ENCODE assay signal across 27 cellular contexts in the genomic region with DNA sequence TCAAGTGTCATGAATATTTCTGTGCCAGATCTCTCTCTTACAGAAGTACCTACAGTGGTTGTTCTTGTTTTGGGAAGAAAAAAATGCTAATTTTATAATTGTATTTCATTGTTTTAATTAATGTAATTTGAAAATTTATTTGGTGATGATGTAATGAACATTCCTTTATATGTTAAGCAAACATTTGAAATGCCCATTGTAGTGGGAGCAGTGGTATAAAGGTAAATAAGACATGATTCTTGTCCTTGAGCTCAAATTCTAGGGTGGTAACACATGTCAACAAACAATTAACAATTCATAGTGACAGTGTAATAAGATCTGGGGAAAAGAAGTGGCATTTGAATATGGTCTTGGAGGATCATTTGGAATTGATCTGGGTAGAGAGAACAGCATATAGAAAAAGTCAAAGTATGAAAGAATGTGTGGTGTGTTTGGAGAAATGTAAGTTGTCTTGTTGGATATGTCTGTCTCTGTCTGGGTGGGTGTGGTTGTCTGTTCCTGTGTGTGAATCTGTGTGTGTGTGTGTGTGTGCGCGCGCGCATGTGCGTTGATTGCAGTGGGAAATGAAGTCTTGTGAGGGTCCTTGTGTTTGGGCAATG. TPM values are rescaled to one million over a fixed set of nuclear protein-coding genes. Genes with fewer than 3 reads are reported as not detected.
DNase-seq lines count a peak whose midpoint lies in the region; ATAC-seq, FAIRE-seq and TF ChIP-seq lines count a peak whose summit lies in the region.
"Had no signal": no experiment of that assay in that cellular context is flagged by ENCODE, and none has a peak within 500 bp of the region (broad histone marks: within the 10 kb centered on the region; RNA-seq: fewer than 3 reads in every experiment).

No MANE protein-coding gene starts in this region.

- 0 out of 2 replicates have a peak overlapping the region, but pooled peaks have one; percentile 55 for H2BK5ac ChIP-seq in H1 (ENCODE audit: low read depth, low read length)

- H3K4me3 Mint-ChIP-seq in activated naive CD8-positive, alpha-beta T cell = no peak overlapping the region
- no peak overlapping the region for H3K4me3 Mint-ChIP-seq in activated naive CD8-positive, alpha-beta T cell treated with anti-CD3 and anti-CD28 coated beads, Interleukin-2, amount 50 U/mL, for 24 hours
- H3K4me3 Mint-ChIP-seq in type B pancreatic cell = peak overlapping the region; percentile 2
- H3K4me3 Mint-ChIP-seq in activated T-cell treated with anti-CD3 and anti-CD28 coated beads, Interleukin-2, amount 50 U/mL, for 72 hours = no peak overlapping the region
- H3K4me3 Mint-ChIP-seq: HFFc6; T-helper 2 cell treated with Interferon-gamma antibody and Interleukin-4, amounts not matched to agents 5 μg/mL and 100 μg/mL, for 36 hours had no signal

- H3K23me2 ChIP-seq in H1 (ENCODE audit: low read depth, low read length) = peaks cover 4% of the 10 kb centered on the region; the same call in 1 of the 2 replicates

- H3K27me3 ChIP-seq in H1 (replicated peaks in 1 of 4; ENCODE audit: control insufficient read depth in 3 of 4, extremely low read depth in 1 of 4, insufficient read depth in 3 of 4, low read length in 3 of 4) = no peaks in the 10 kb centered on the region
- H3K27me3 ChIP-seq: body of pancreas, hepatocyte, MG63, suprapubic skin had no signal

- peaks cover 63 to 100% of the 10 kb centered on the region in 2 experiments for H3K79me2 ChIP-seq in H1 (ENCODE audit: control insufficient read depth in 1 of 2, insufficient read depth in 2 of 2, low read length in 2 of 2)

- peaks cover 4% of the 10 kb centered on the region for H3K36me3 Mint-ChIP-seq in activated naive CD8-positive, alpha-beta T cell
- no peaks in the 10 kb centered on the region for H3K36me3 Mint-ChIP-seq in activated naive CD8-positive, alpha-beta T cell treated with anti-CD3 and anti-CD28 coated beads, Interleukin-2, amount 50 U/mL, for 24 hours (ENCODE audit: low read depth)
- peaks cover 7% of the 10 kb centered on the region for H3K36me3 Mint-ChIP-seq in type B pancreatic cell
- peaks cover 2 to 6% of the 10 kb centered on the region in 2 donors for H3K36me3 Mint-ChIP-seq in activated T-cell treated with anti-CD3 and anti-CD28 coated beads, Interleukin-2, amount 50 U/mL, for 72 hours (ENCODE audit: insufficient read depth in 2 of 2)
- H3K36me3 Mint-ChIP-seq: immature natural killer cell had no signal

- no peak overlapping the region for H2BK120ac ChIP-seq in H1 (replicated peaks; ENCODE audit: low read depth, low read length)

- no peak for TF ChIP-seq EP300 in H1 (IDR thresholded peaks at IDR 0.05; ENCODE audit: borderline replicate concordance in 1 of 2, low read depth in 2 of 2, low read length in 2 of 2)

- H4K5ac ChIP-seq in H1 (ENCODE audit: insufficient read length, low read depth, low read length) = no peak overlapping the region

- H4K8ac ChIP-seq in H1 (ENCODE audit: extremely low read depth, insufficient read depth, low read length) = no peak overlapping the region

- no peak overlapping the region for H3K9ac ChIP-seq in H1 (replicated peaks in 1 of 4; ENCODE audit: extremely low read depth in 1 of 4, low read depth in 3 of 4, low read length in 3 of 4)

- no peak overlapping the region for H3K4ac ChIP-seq in H1 (replicated peaks; ENCODE audit: insufficient read length, low read depth, low read length)

- TF ChIP-seq RAD21 in H1 (IDR thresholded peaks at IDR 0.05 in 1 of 2, conservative IDR thresholded peaks at IDR 0.05 in 1 of 2; ENCODE audit: low read depth in 2 of 2, low read length in 2 of 2) = no peak

- POLR2A ChIA-PET in H1 (lab: Charles Lee; ENCODE audit: partially characterized antibody) = interaction anchor here (0.7 to 4.4 kb wide), 6 partner anchors 9 to 50 kb away, joined by 3 to 21 read pairs (median 4); no protein-coding TSS in a partner anchor

- no peak overlapping the region for H3K23ac ChIP-seq in H1 (ENCODE audit: insufficient read length)

- peaks cover 14 to 29% of the 10 kb centered on the region in 2 experiments for H4K20me1 ChIP-seq in H1 (replicated peaks in 1 of 2; ENCODE audit: control insufficient read depth in 1 of 2, insufficient read depth in 2 of 2, low read length in 2 of 2)

- H3K4me3 ChIP-seq in H1 (ENCODE audit: extremely low read depth in 1 of 4, insufficient read depth in 2 of 4, low read depth in 3 of 4, low read length in 4 of 4) = peak overlapping the region in 1 of 4 experiments; percentile 86; a peak in 1 of 8 replicates
- H3K4me3 ChIP-seq: body of pancreas, hepatocyte, MG63, smooth muscle cell, suprapubic skin had no signal

- no peaks in the 10 kb centered on the region for H3K9me3 ChIP-seq in H1 (ENCODE audit: insufficient read depth in 2 of 2, low read depth in 1 of 2, low read length in 1 of 2)
- H3K9me3 ChIP-seq: body of pancreas, MG63, suprapubic skin had no signal

- no peak for TF ChIP-seq CTCF in H1 (IDR thresholded peaks at IDR 0.05; ENCODE audit: control extremely low read depth in 1 of 3, insufficient read depth in 1 of 3, low read depth in 1 of 3, low read length in 3 of 3)
- no peak for TF ChIP-seq CTCF in type B pancreatic cell (conservative IDR thresholded peaks at IDR 0.05)

- no peak for ATAC-seq in activated naive CD8-positive, alpha-beta T cell treated with anti-CD3 and anti-CD28 coated beads, Interleukin-2, amount 50 U/mL, for 24 hours
- no peak for ATAC-seq in activated T-cell treated with anti-CD3 and anti-CD28 coated beads, Interleukin-2, amount 50 U/mL, for 72 hours (replicated peaks in 1 of 2)
- ATAC-seq: body of pancreas had no signal

- no peak for TF ChIP-seq POLR2A in H1 (IDR thresholded peaks at IDR 0.05; ENCODE audit: control extremely low read depth in 1 of 2, low read depth in 2 of 2, low read length in 2 of 2)

- H3K4me1 Mint-ChIP-seq in activated naive CD8-positive, alpha-beta T cell (ENCODE audit: low read depth) = peaks cover 51% of the 10 kb centered on the region
- H3K4me1 Mint-ChIP-seq in activated naive CD8-positive, alpha-beta T cell treated with anti-CD3 and anti-CD28 coated beads, Interleukin-2, amount 50 U/mL, for 24 hours = peaks cover 47% of the 10 kb centered on the region
- peaks cover 24% of the 10 kb centered on the region for H3K4me1 Mint-ChIP-seq in type B pancreatic cell (ENCODE audit: unreplicated experiment)
- H3K4me1 Mint-ChIP-seq in activated T-cell treated with anti-CD3 and anti-CD28 coated beads, Interleukin-2, amount 50 U/mL, for 72 hours (ENCODE audit: low read depth) = peaks cover 51% of the 10 kb centered on the region

- no peak overlapping the region for H3K14ac ChIP-seq in H1 (ENCODE audit: insufficient read length)

- H4K91ac ChIP-seq in H1 (replicated peaks; ENCODE audit: insufficient read length, low read length) = peak overlapping the region; percentile 18

- H2BK15ac ChIP-seq in H1 (ENCODE audit: low read length) = no peak overlapping the region

- H2AK5ac ChIP-seq in H1 (ENCODE audit: low read depth, low read length) = no peak overlapping the region

- FAIRE-seq in H1 (lab: Jason Lieb, UNC) = no peak
- FAIRE-seq: endometrium had no signal

- H3K27ac ChIP-seq in H1 (ENCODE audit: low read depth, low read length) = no peak overlapping the region
- H3K27ac ChIP-seq: body of pancreas, C4-2B, hepatocyte, suprapubic skin had no signal

- H2AFZ ChIP-seq in H1 (ENCODE audit: low read length) = no peak overlapping the region
- H2AFZ ChIP-seq: hepatocyte had no signal

- H3K9me3 Mint-ChIP-seq in activated naive CD8-positive, alpha-beta T cell (ENCODE audit: low read depth) = no peaks in the 10 kb centered on the region
- H3K9me3 Mint-ChIP-seq in activated naive CD8-positive, alpha-beta T cell treated with anti-CD3 and anti-CD28 coated beads, Interleukin-2, amount 50 U/mL, for 24 hours = no peaks in the 10 kb centered on the region
- H3K9me3 Mint-ChIP-seq in type B pancreatic cell = no peaks in the 10 kb centered on the region
- no peaks in the 10 kb centered on the region for H3K9me3 Mint-ChIP-seq in activated T-cell treated with anti-CD3 and anti-CD28 coated beads, Interleukin-2, amount 50 U/mL, for 72 hours
- H3K9me3 Mint-ChIP-seq: HFFc6; immature natural killer cell; T-helper 2 cell treated with Interferon-gamma antibody and Interleukin-4, amounts not matched to agents 5 μg/mL and 100 μg/mL, for 36 hours had no signal

- no peaks in the 10 kb centered on the region for H3K27me3 Mint-ChIP-seq in activated naive CD8-positive, alpha-beta T cell
- H3K27me3 Mint-ChIP-seq in activated naive CD8-positive, alpha-beta T cell treated with anti-CD3 and anti-CD28 coated beads, Interleukin-2, amount 50 U/mL, for 24 hours = no peaks in the 10 kb centered on the region
- no peaks in the 10 kb centered on the region for H3K27me3 Mint-ChIP-seq in type B pancreatic cell
- no peaks in the 10 kb centered on the region for H3K27me3 Mint-ChIP-seq in activated T-cell treated with anti-CD3 and anti-CD28 coated beads, Interleukin-2, amount 50 U/mL, for 72 hours (ENCODE audit: low read depth)

- no peak overlapping the region for H3K18ac ChIP-seq in H1 (ENCODE audit: extremely low read depth, low read length)

- H3K56ac ChIP-seq in H1 (replicated peaks; ENCODE audit: insufficient read length, low read depth, low read length) = no peak overlapping the region

- peaks cover 3% of the 10 kb centered on the region; the same call in 1 of the 2 replicates for H3K79me1 ChIP-seq in H1 (ENCODE audit: low read depth, low read length)

- CTCF ChIA-PET in H1 (lab: Charles Lee; ENCODE audit: partially characterized antibody) = interaction anchor here (1.0 to 1.7 kb wide), 6 partner anchors 12 to 55 kb away, joined by 3 to 5 read pairs (median 4); no protein-coding TSS in a partner anchor

- H3K4me2 ChIP-seq in H1 (ENCODE audit: insufficient read depth in 1 of 2, low read depth in 2 of 2, low read length in 2 of 2) = peak overlapping the region; percentile 49
- H3K4me2 ChIP-seq: hepatocyte, smooth muscle cell had no signal

- H3K36me3 ChIP-seq in H1 (ENCODE audit: control insufficient read depth in 2 of 4, insufficient read depth in 4 of 4, low read length in 3 of 4) = no peaks in the 10 kb centered on the region
- H3K36me3 ChIP-seq: MG63, suprapubic skin had no signal

- WGBS in H1 (ENCODE audit: extremely low coverage in 1 of 2, insufficient coverage in 1 of 2, insufficient read length in 1 of 2, insufficient replicate concordance in 2 of 2, low coverage in 1 of 2, low lambda C conversion rate in 2 of 2, missing lambda C conversion rate in 1 of 2), 2 experiments = 94% methylated on average over 5 of the region's 5 CpGs; no CpG with 5 or more reads in 1 of the 2 experiments

- peaks cover 3 to 15% (median 14%) of the 10 kb centered on the region in 4 experiments for H3K4me1 ChIP-seq in H1 (replicated peaks in 1 of 4; ENCODE audit: control insufficient read depth in 3 of 4, insufficient read depth in 4 of 4, low read length in 3 of 4)

- peak overlapping the region; percentile 22 for H3K27ac Mint-ChIP-seq in activated naive CD8-positive, alpha-beta T cell
- no peak overlapping the region for H3K27ac Mint-ChIP-seq in activated naive CD8-positive, alpha-beta T cell treated with anti-CD3 and anti-CD28 coated beads, Interleukin-2, amount 50 U/mL, for 24 hours
- no peak overlapping the region for H3K27ac Mint-ChIP-seq in type B pancreatic cell
- no peak overlapping the region for H3K27ac Mint-ChIP-seq in activated T-cell treated with anti-CD3 and anti-CD28 coated beads, Interleukin-2, amount 50 U/mL, for 72 hours
- H3K27ac Mint-ChIP-seq: HFFc6; T-helper 2 cell treated with Interferon-gamma antibody and Interleukin-4, amounts not matched to agents 5 μg/mL and 100 μg/mL, for 36 hours had no signal

- H2BK20ac ChIP-seq in H1 (ENCODE audit: low read length) = no peak overlapping the region

- no peak for DNase-seq in activated naive CD8-positive, alpha-beta T cell treated with anti-CD3 and anti-CD28 coated beads, Interleukin-2, amount 50 U/mL, for 24 hours
- DNase-seq in NCI-H2029 (lab: John Stamatoyannopoulos, UW) = peak; percentile 25
- no peak for DNase-seq in H1 (ENCODE audit: low read depth in 1 of 2, low spot score in 2 of 2)
- no peak for DNase-seq in type B pancreatic cell (ENCODE audit: extremely low spot score, unreplicated experiment)
- DNase-seq in activated gamma-delta T cell treated with Interleukin-2 at 50 U/mL for 16 hours = no peak
- no peak for DNase-seq in SIG-M5 (lab: John Stamatoyannopoulos, UW)
- DNase-seq in activated T-cell treated with anti-CD3 and anti-CD28 coated beads, Interleukin-2, amount 50 U/mL, for 72 hours = no peak
- DNase-seq: activated CD4-positive, alpha-beta T cell treated with anti-CD3 and anti-CD28 coated beads for 48 hours; activated gamma-delta T cell; body of pancreas; HFFc6; immature natural killer cell; KBM-7; MG63; NCI-H1105 treated with DMSO at 0.1 percent for 48 hours; NCI-H2081; NCI-H226; NCI-H69; Right ventricle myocardium superior; stimulated activated naive CD4-positive, alpha-beta T cell had no signal

- H2BK12ac ChIP-seq in H1 (ENCODE audit: low read depth, low read length) = no peak overlapping the region

RNA-seq across cellular contexts. Expression of a gene that starts 5.8 kb away (rescaled TPM):
- total RNA-seq in H1 (2021; fragmentation: NEBNext Ultra II Directional; extraction: Animal tissue kit (Norgen Biotek cat#: 25700)) = 105 and 107 TPM in 2 replicates
- polyA plus RNA-seq in H1 (2011; rRNA removed) = 16.4 and 28.5 TPM in 2 replicates
- polyA plus RNA-seq in H1 (2011; cell fraction: cytosol; rRNA removed) = 32.1 TPM
- 93.7 TPM for polyA plus RNA-seq in H1 (2011; cell fraction: nucleus; rRNA removed)
- polyA plus RNA-seq in H1 (2012, experiment 1 of 2) = 48.9 to 57.1 TPM (median 53.5 TPM) in 4 replicates
- polyA plus RNA-seq in H1 (2012, experiment 2 of 2) = 2.2 TPM
- polyA plus RNA-seq in H1 (2013, experiment 1 of 2) = 20.1 TPM
- 18.9 TPM for polyA plus RNA-seq in H1 (2013, experiment 2 of 2)
- polyA minus RNA-seq in H1 (2011; rRNA and poly(A)+ RNA removed) = 347 and 550 TPM in 2 replicates
- 95.0 TPM for polyA minus RNA-seq in H1 (2011; cell fraction: cytosol; rRNA and poly(A)+ RNA removed)
- 690 TPM for polyA minus RNA-seq in H1 (2011; cell fraction: nucleus; rRNA and poly(A)+ RNA removed)
- total RNA-seq in type B pancreatic cell (ENCODE audit: low replicate concordance) = 31.7 and 37.4 TPM in 2 replicates
- 10 to 100 TPM; 38.0 to 46.5 TPM for total RNA-seq in activated T-cell treated with anti-CD3 and anti-CD28 coated beads, Interleukin-2, amount 50 U/mL, for 72 hours
